ENCODE assay signal across 17 cellular contexts in genomic region chr21:42696516-42697040, GRCh38.
"Had no signal": no experiment of that assay in that cellular context is flagged by ENCODE, and none has a peak within 500 bp of the region (broad histone marks: within the 10 kb centered on the region; RNA-seq: fewer than 3 reads in every experiment).

No MANE protein-coding gene starts in this region.

- H3K4me1 ChIP-seq: gastrocnemius medialis, tibial artery, vagina had no signal

- H3K27ac ChIP-seq: gastrocnemius medialis, heart right ventricle, ovary, tibial artery, upper lobe of left lung, vagina had no signal

- H3K36me3 ChIP-seq: gastrocnemius medialis, ovary, tibial artery, upper lobe of left lung, vagina had no signal

- H3K4me3 ChIP-seq: dorsolateral prefrontal cortex, gastrocnemius medialis, heart right ventricle, mucosa of descending colon, ovary, tibial artery, upper lobe of left lung, vagina had no signal

- DNase-seq: cortex of kidney; dorsolateral prefrontal cortex; effector CD8-positive, alpha-beta T cell; gastrocnemius medialis; heart right ventricle; mammary epithelial cell; mucosa of descending colon; naive thymus-derived CD8-positive, alpha-beta T cell; ovary; stimulated activated CD4-positive, alpha-beta T cell treated with anti-CD3 and anti-CD28 coated beads, Interleukin-15, amount 100 ng/mL, for 24 hours; stimulated activated CD4-positive, alpha-beta T cell treated with anti-CD3 and anti-CD28 coated beads, Interleukin-1b, Interleukin-23, amount 100 ng/mL, for 48 hours; stimulated activated CD4-positive, alpha-beta T cell treated with anti-CD3 and anti-CD28 coated beads, Interleukin-4, amount 100 ng/mL, for 24 hours; tibial artery; upper lobe of left lung had no signal

- H3K27me3 ChIP-seq: dorsolateral prefrontal cortex, gastrocnemius medialis, ovary, tibial artery, upper lobe of left lung, vagina had no signal

- H3K9me3 ChIP-seq: gastrocnemius medialis, mucosa of descending colon, ovary, tibial artery, upper lobe of left lung, vagina had no signal

- ATAC-seq: gastrocnemius medialis; left lobe of liver; mucosa of descending colon; naive thymus-derived CD8-positive, alpha-beta T cell; stimulated activated memory B cell treated with anti-CD40 and anti-IgM and Interleukin-4, amounts not matched to agents 10 μg/mL and 1 μg/mL and 100 μg/mL, for 72 hours had no signal
